31 cellular contexts compared by ENCODE assay signal in the genomic region with DNA sequence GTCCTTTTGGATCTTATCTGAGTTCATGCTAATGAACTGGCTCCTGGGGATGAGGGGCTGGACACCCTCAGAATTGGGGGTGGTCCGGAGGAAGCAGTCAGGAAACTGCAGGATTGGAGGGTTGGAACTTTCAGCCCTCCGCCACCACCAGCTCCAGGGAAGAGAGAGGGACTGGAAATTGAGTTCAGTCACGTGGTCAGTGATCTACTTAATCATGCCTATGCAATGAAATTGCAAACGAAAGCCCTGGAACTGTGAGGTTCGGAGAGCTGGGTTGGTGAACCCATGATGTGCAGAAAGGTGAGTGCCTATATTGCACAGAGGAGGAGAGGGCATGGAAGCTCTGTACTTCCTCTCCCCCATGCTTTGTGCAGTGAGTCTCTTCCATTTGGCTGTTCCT.
"Had no signal": no experiment of that assay in that cellular context is flagged by ENCODE, and none has a peak within 500 bp of the region (broad histone marks: within the 10 kb centered on the region; RNA-seq: fewer than 3 reads in every experiment).

No MANE protein-coding gene starts in this region.

- H3K36me3 ChIP-seq: ascending aorta, WERI-Rb-1 had no signal

- H3K27me3 ChIP-seq: ascending aorta, body of pancreas had no signal

- H3K9me3 Mint-ChIP-seq: activated T-cell treated with anti-CD3 and anti-CD28 coated beads, Interleukin-2, amount 50 U/mL, for 24 hours; activated T-helper 1 cell treated with anti-CD3 and anti-CD28 coated beads, Interleukin-12 subunit alpha, Interleukin-12 subunit beta, Interleukin-2, Interleukin-4 antibody, amounts not matched to agents 30 ng/mL and 10 ng/mL and 1 ng/mL, durations not matched to agents 14 hours and 24 hours and 36 hours had no signal

- H3K27ac ChIP-seq: body of pancreas, SK-N-MC, WERI-Rb-1 had no signal

- H3K4me3 Mint-ChIP-seq: activated CD8-positive, alpha-beta T cell treated with anti-CD3 and anti-CD28 coated beads, Interleukin-2, amount 10 ng/mL, durations not matched to agents 7 days and 5 days; activated naive CD8-positive, alpha-beta T cell treated with anti-CD3 and anti-CD28 coated beads, Interleukin-2, amount 50 U/mL, for 24 hours; activated T-cell treated with anti-CD3 and anti-CD28 coated beads, Interleukin-2, amount 50 U/mL, for 24 hours; activated T-helper 1 cell treated with anti-CD3 and anti-CD28 coated beads, Interleukin-12 subunit alpha, Interleukin-12 subunit beta, Interleukin-2, Interleukin-4 antibody, amounts not matched to agents 30 ng/mL and 10 ng/mL and 1 ng/mL, durations not matched to agents 14 hours and 24 hours and 36 hours; T-cell had no signal

- H3K9me3 ChIP-seq: ascending aorta, body of pancreas had no signal

- DNase-seq: activated CD4-positive, alpha-beta T cell treated with anti-CD3 and anti-CD28 coated beads for 48 hours; activated CD4-positive, alpha-beta T cell treated with anti-CD3 and anti-CD28 coated beads, Interleukin-2, amount 50 U/mL, for 4 hours; activated CD8-positive, alpha-beta memory T cell treated with anti-CD3 and anti-CD28 coated beads, Interleukin-2, amount 50 U/mL, for 48 hours; activated CD8-positive, alpha-beta T cell treated with anti-CD3 and anti-CD28 coated beads, Interleukin-2, amount 10 ng/mL, durations not matched to agents 7 days and 5 days; activated effector memory CD4-positive, alpha-beta T cell treated with anti-CD3 and anti-CD28 coated beads, Interleukin-2, amount 50 U/mL, for 16 hours; activated naive CD4-positive, alpha-beta T cell treated with Interleukin-2 at 50 U/mL for 16 hours; activated naive CD8-positive, alpha-beta T cell treated with anti-CD3 and anti-CD28 coated beads, Interleukin-2, amount 50 U/mL, for 24 hours; activated T-cell treated with anti-CD3 and anti-CD28 coated beads, Interleukin-2, amount 50 U/mL, for 24 hours; amniotic stem cell; body of pancreas; central memory CD4-positive, alpha-beta T cell; Karpas-422; NCI-H1105 treated with DMSO at 0.1 percent for 48 hours; NCI-H1436 treated with DMSO at 0.1 percent for 48 hours; NCI-H187; NCI-H2081; NCI-H510A treated with DMSO at 0.1 percent for 48 hours; NCI-H69; NK-92 treated with Interleukin-12 subunit alpha and Interleukin-12 subunit beta, amount 100 ng/mL, for 24 hours; RPMI8226; T-cell; T1000; WERI-Rb-1 had no signal

- ATAC-seq: activated CD4-positive, CD25-positive, alpha-beta regulatory T cell treated with anti-CD3 and anti-CD28 coated beads, Interleukin-2, amount 50 U/mL, for 24 hours; activated CD8-positive, alpha-beta T cell treated with anti-CD3 and anti-CD28 coated beads, Interleukin-2, amount 10 ng/mL, durations not matched to agents 7 days and 5 days; activated naive CD4-positive, alpha-beta T cell treated with anti-CD3 and anti-CD28 coated beads, Interleukin-2, amount 50 U/mL, for 72 hours; activated naive CD8-positive, alpha-beta T cell treated with anti-CD3 and anti-CD28 coated beads, Interleukin-2, amount 50 U/mL, for 24 hours; body of pancreas; Panc1; Right ventricle myocardium inferior; T-cell had no signal

- H3K4me1 ChIP-seq: body of pancreas had no signal

- H3K27ac Mint-ChIP-seq: activated CD8-positive, alpha-beta T cell treated with anti-CD3 and anti-CD28 coated beads, Interleukin-2, amount 10 ng/mL, durations not matched to agents 7 days and 5 days; activated naive CD4-positive, alpha-beta T cell treated with anti-CD3 and anti-CD28 coated beads, Interleukin-2, amount 50 U/mL, for 72 hours; activated naive CD8-positive, alpha-beta T cell treated with anti-CD3 and anti-CD28 coated beads, Interleukin-2, amount 50 U/mL, for 24 hours; activated T-cell treated with anti-CD3 and anti-CD28 coated beads, Interleukin-2, amount 50 U/mL, for 24 hours; activated T-helper 1 cell treated with anti-CD3 and anti-CD28 coated beads, Interleukin-12 subunit alpha, Interleukin-12 subunit beta, Interleukin-2, Interleukin-4 antibody, amounts not matched to agents 30 ng/mL and 10 ng/mL and 1 ng/mL, durations not matched to agents 14 hours and 24 hours and 36 hours; T-cell had no signal

- H3K4me1 Mint-ChIP-seq: activated naive CD8-positive, alpha-beta T cell treated with anti-CD3 and anti-CD28 coated beads, Interleukin-2, amount 50 U/mL, for 24 hours; T-cell had no signal

- H3K36me3 Mint-ChIP-seq: T-cell had no signal

- H3K4me3 ChIP-seq: ascending aorta, body of pancreas, SK-N-MC had no signal

- FAIRE-seq: bronchial epithelial cell had no signal

- H3K27me3 Mint-ChIP-seq: activated T-cell treated with anti-CD3 and anti-CD28 coated beads, Interleukin-2, amount 50 U/mL, for 24 hours had no signal
